ENCODE assay signal across 10 cellular contexts in genomic region chr11:45332486-45332934, GRCh38. TPM values are rescaled to one million over a fixed set of nuclear protein-coding genes. Genes with fewer than 3 reads are reported as not detected.
A peak's percentile ranks its signal among the peaks of the same experiment; 100 is the strongest.
DNase-seq lines count a peak whose midpoint lies in the region; ATAC-seq, FAIRE-seq and TF ChIP-seq lines count a peak whose summit lies in the region.
"Had no signal": no experiment of that assay in that cellular context is flagged by ENCODE, and none has a peak within 500 bp of the region (broad histone marks: within the 10 kb centered on the region; RNA-seq: fewer than 3 reads in every experiment).

No MANE protein-coding gene starts in this region.

- FAIRE-seq in endothelial cell of umbilical vein (lab: Jason Lieb, UNC), result peak; percentile 84

- peak overlapping the region; percentile 9 for H3K4me2 ChIP-seq in endothelial cell of umbilical vein (ENCODE audit: insufficient read depth, low read length)

- WGBS in urinary bladder, result 13% methylated on average over 9 of the region's 9 CpGs

- peak in 4 of 5 experiments; percentile 13 to 22 (median 18) for DNase-seq in T-helper 2 cell
- DNase-seq in T-helper 2 cell treated with Interferon-gamma antibody and Interleukin-4, amounts not matched to agents 5 μg/mL and 100 μg/mL, for 36 hours (ENCODE audit: low spot score), result no peak
- DNase-seq in NCI-H1092 (lab: John Stamatoyannopoulos, UW), result peak; percentile 42
- DNase-seq in activated B cell treated with CpG ODN at 0.5 μM for 24 hours, result no peak
- DNase-seq in endothelial cell of umbilical vein (ENCODE audit: low read depth, low spot score), result no peak
- peak; percentile 23 for DNase-seq in naive B cell
- DNase-seq: activated naive CD8-positive, alpha-beta T cell treated with anti-CD3 and anti-CD28 coated beads, Interleukin-2, amount 10 ng/mL, durations not matched to agents 7 days and 5 days had no signal

- no TSS peak for BruUV-seq in endothelial cell of umbilical vein (replicated peaks; lab: Mats Ljungman, UMichigan)

- CTCF ChIA-PET in activated B cell treated with CpG ODN at 0.5 μM for 24 hours (lab: Charles Lee) (interaction anchor here (0.7 to 9.5 kb wide), 6 partner anchors 39 to 229 kb away, joined by 3 to 153 read pairs (median 10); no protein-coding TSS in a partner anchor), endothelial cell of umbilical vein (lab: Charles Lee) (interaction anchor here (0.5 to 5.3 kb wide), 8 partner anchors 17 to 439 kb away, joined by 4 to 62 read pairs (median 10); no protein-coding TSS in a partner anchor)

- no peaks in the 10 kb centered on the region for H3K36me3 Mint-ChIP-seq in T-helper 2 cell treated with Interferon-gamma antibody and Interleukin-4, amounts not matched to agents 5 μg/mL and 100 μg/mL, for 36 hours (ENCODE audit: low read depth)
- H3K36me3 Mint-ChIP-seq in activated B cell treated with CpG ODN at 0.5 μM for 24 hours (ENCODE audit: low read depth), result no peaks in the 10 kb centered on the region
- H3K36me3 Mint-ChIP-seq in naive B cell, result no peaks in the 10 kb centered on the region
- H3K36me3 Mint-ChIP-seq: activated naive CD8-positive, alpha-beta T cell treated with anti-CD3 and anti-CD28 coated beads, Interleukin-2, amount 10 ng/mL, durations not matched to agents 7 days and 5 days had no signal

- no peaks in the 10 kb centered on the region for H3K9me3 ChIP-seq in endothelial cell of umbilical vein (replicated peaks; ENCODE audit: control insufficient read depth, insufficient read depth, low read length)

- TF ChIP-seq POLR2A in endothelial cell of umbilical vein (IDR thresholded peaks at IDR 0.05; ENCODE audit: low read depth, low read length), result no peak

- H3K4me3 ChIP-seq in endothelial cell of umbilical vein (replicated peaks in 1 of 3; ENCODE audit: insufficient read depth in 1 of 3, low read depth in 1 of 3, low read length in 3 of 3), result no peak overlapping the region
- H3K4me3 ChIP-seq in urinary bladder (ENCODE audit: low read depth, low read length), result no peak overlapping the region

- no peak overlapping the region for H3K4me3 Mint-ChIP-seq in T-helper 2 cell treated with Interferon-gamma antibody and Interleukin-4, amounts not matched to agents 5 μg/mL and 100 μg/mL, for 36 hours
- H3K4me3 Mint-ChIP-seq in activated B cell treated with CpG ODN at 0.5 μM for 24 hours (no peak overlapping the region), naive B cell (no peak overlapping the region)
- H3K4me3 Mint-ChIP-seq: activated naive CD8-positive, alpha-beta T cell treated with anti-CD3 and anti-CD28 coated beads, Interleukin-2, amount 10 ng/mL, durations not matched to agents 7 days and 5 days; stimulated activated naive CD8-positive, alpha-beta T cell treated with anti-CD3 and anti-CD28 coated beads, Interleukin-15, amount 100 ng/mL, for 72 hours had no signal

- no peak overlapping the region for H3K27ac ChIP-seq in endothelial cell of umbilical vein (ENCODE audit: insufficient read depth, low read depth, low read length)
- H3K27ac ChIP-seq in urinary bladder (ENCODE audit: low read depth), result peak overlapping the region; percentile 24

- peaks cover under 1 to 1% of the 10 kb centered on the region in 2 experiments for H3K27me3 ChIP-seq in endothelial cell of umbilical vein (ENCODE audit: control insufficient read depth in 2 of 2, insufficient read depth in 2 of 2, low read length in 2 of 2)

- H4K20me1 ChIP-seq in endothelial cell of umbilical vein (replicated peaks; ENCODE audit: control insufficient read depth, extremely low read depth, insufficient read depth, low read length), result no peaks in the 10 kb centered on the region

- intact Hi-C loops in activated B cell treated with CpG ODN at 0.5 μM for 24 hours (cut with micrococcal nuclease), result loop anchor here (1.0 to 2.0 kb wide), 4 partner anchors 39 to 406 kb away; no protein-coding TSS in a partner anchor
- intact Hi-C loops in endothelial cell of umbilical vein (cut with micrococcal nuclease), result loop anchor here (1.0 kb wide), 5 partner anchors 39 to 396 kb away; no protein-coding TSS in a partner anchor

- H3K4me1 Mint-ChIP-seq in T-helper 2 cell treated with Interferon-gamma antibody and Interleukin-4, amounts not matched to agents 5 μg/mL and 100 μg/mL, for 36 hours (ENCODE audit: low read depth), result no peaks in the 10 kb centered on the region
- H3K4me1 Mint-ChIP-seq in activated B cell treated with CpG ODN at 0.5 μM for 24 hours (peaks cover 2% of the 10 kb centered on the region), naive B cell (peaks cover 0 to 3% (median 2%) of the 10 kb centered on the region in 3 donors)
- H3K4me1 Mint-ChIP-seq: activated naive CD8-positive, alpha-beta T cell treated with anti-CD3 and anti-CD28 coated beads, Interleukin-2, amount 10 ng/mL, durations not matched to agents 7 days and 5 days; stimulated activated naive CD8-positive, alpha-beta T cell treated with anti-CD3 and anti-CD28 coated beads, Interleukin-15, amount 100 ng/mL, for 72 hours had no signal

- TF ChIP-seq CTCF in activated B cell treated with CpG ODN at 0.5 μM for 24 hours (IDR thresholded peaks at IDR 0.05), result no peak
- peak; percentile 25 to 64 for TF ChIP-seq CTCF in endothelial cell of umbilical vein (IDR thresholded peaks at IDR 0.05; ENCODE audit: extremely low read depth in 1 of 2, insufficient read depth in 1 of 2, low read depth in 1 of 2, low read length in 2 of 2)

- peaks cover 10% of the 10 kb centered on the region for H3K4me1 ChIP-seq in endothelial cell of umbilical vein (ENCODE audit: control insufficient read depth, extremely low read depth, insufficient read depth, low read length)
- H3K4me1 ChIP-seq in urinary bladder (ENCODE audit: insufficient read depth), result no peaks in the 10 kb centered on the region

- dilution Hi-C loops in endothelial cell of umbilical vein (cut with MboI; ENCODE audit: extremely low pct_ligation_motif_present, low sequenced_read_pairs), result loop anchor here (5.0 kb wide), 1 partner anchor 220 kb away; no protein-coding TSS in a partner anchor

- no peaks in the 10 kb centered on the region for H3K79me2 ChIP-seq in endothelial cell of umbilical vein (ENCODE audit: control insufficient read depth, insufficient read depth, low read length)

- no peaks in the 10 kb centered on the region for H3K9me1 ChIP-seq in endothelial cell of umbilical vein (replicated peaks; ENCODE audit: control insufficient read depth, extremely low read depth, insufficient read depth, low read length)

- H3K36me3 ChIP-seq in endothelial cell of umbilical vein (ENCODE audit: control insufficient read depth in 2 of 2, extremely low read depth in 1 of 2, insufficient read depth in 2 of 2, low read length in 2 of 2), result no peaks in the 10 kb centered on the region
- H3K36me3 ChIP-seq in urinary bladder (ENCODE audit: insufficient read depth), result no peaks in the 10 kb centered on the region

- H3K9ac ChIP-seq in endothelial cell of umbilical vein (replicated peaks; ENCODE audit: extremely low read depth, insufficient read depth, low read length), result no peak overlapping the region

- H3K27ac Mint-ChIP-seq in T-helper 2 cell treated with Interferon-gamma antibody and Interleukin-4, amounts not matched to agents 5 μg/mL and 100 μg/mL, for 36 hours, result no peak overlapping the region
- H3K27ac Mint-ChIP-seq in activated B cell treated with CpG ODN at 0.5 μM for 24 hours (no peak overlapping the region), naive B cell (no peak overlapping the region)
- H3K27ac Mint-ChIP-seq: activated naive CD8-positive, alpha-beta T cell treated with anti-CD3 and anti-CD28 coated beads, Interleukin-2, amount 10 ng/mL, durations not matched to agents 7 days and 5 days; stimulated activated naive CD8-positive, alpha-beta T cell treated with anti-CD3 and anti-CD28 coated beads, Interleukin-15, amount 100 ng/mL, for 72 hours had no signal

- no peaks in the 10 kb centered on the region for H3K9me3 Mint-ChIP-seq in T-helper 2 cell treated with Interferon-gamma antibody and Interleukin-4, amounts not matched to agents 5 μg/mL and 100 μg/mL, for 36 hours
- H3K9me3 Mint-ChIP-seq in activated B cell treated with CpG ODN at 0.5 μM for 24 hours (no peaks in the 10 kb centered on the region), naive B cell (peaks cover 0 to 7% (median 0%) of the 10 kb centered on the region in 7 donors)
- H3K9me3 Mint-ChIP-seq: stimulated activated naive CD8-positive, alpha-beta T cell treated with anti-CD3 and anti-CD28 coated beads, Interleukin-15, amount 100 ng/mL, for 72 hours had no signal

- ATAC-seq in activated B cell treated with CpG ODN at 0.5 μM for 24 hours (ENCODE audit: low read depth), result peak; percentile 81
- peak; percentile 28 to 41 for ATAC-seq in naive B cell (ENCODE audit: low read depth in 2 of 2)
- no peak for ATAC-seq in HG02938 (IDR thresholded peaks at IDR 0.05; ENCODE audit: unreplicated experiment)
- ATAC-seq: stimulated activated naive CD8-positive, alpha-beta T cell treated with anti-CD3 and anti-CD28 coated beads, Interleukin-15, amount 100 ng/mL, for 72 hours had no signal

- peak overlapping the region; percentile 38 for H2AFZ ChIP-seq in endothelial cell of umbilical vein (ENCODE audit: low read depth, low read length)

- POLR2A ChIA-PET in activated B cell treated with CpG ODN at 0.5 μM for 24 hours (lab: Charles Lee), result interaction anchor here (1.7 kb wide), 1 partner anchor 222 kb away, joined by 4 read pairs; no protein-coding TSS in a partner anchor
- POLR2A ChIA-PET in endothelial cell of umbilical vein (lab: Charles Lee), result no interaction called here

- peaks cover 11% of the 10 kb centered on the region for H3K27me3 Mint-ChIP-seq in T-helper 2 cell treated with Interferon-gamma antibody and Interleukin-4, amounts not matched to agents 5 μg/mL and 100 μg/mL, for 36 hours (ENCODE audit: low read depth)
- H3K27me3 Mint-ChIP-seq in activated B cell treated with CpG ODN at 0.5 μM for 24 hours (peaks cover 25% of the 10 kb centered on the region), naive B cell (peaks cover 15 to 45% (median 26%) of the 10 kb centered on the region in 3 donors)
- H3K27me3 Mint-ChIP-seq: activated naive CD8-positive, alpha-beta T cell treated with anti-CD3 and anti-CD28 coated beads, Interleukin-2, amount 10 ng/mL, durations not matched to agents 7 days and 5 days had no signal

TF ChIP-seq in endothelial cell of umbilical vein, 7 proteins besides CTCF, POLR2A, EP300 and RAD21 (continues in another document):
- TF ChIP-seq MYC (IDR thresholded peaks at IDR 0.05; ENCODE audit: low read depth, low read length), result no peak
- TF ChIP-seq GATA2 (IDR thresholded peaks at IDR 0.05; ENCODE audit: insufficient read depth, insufficient read length, low read depth, low read length), result no peak

RNA-seq across cellular contexts. Expression of gene SYT13, which starts 46.4 kb away (rescaled TPM):
- total RNA-seq in activated B cell treated with CpG ODN at 0.5 μM for 24 hours (not detected in 2 replicates), endothelial cell of umbilical vein (not detected in 2 replicates), urinary bladder (0.37 TPM)
- polyA plus RNA-seq in endothelial cell of umbilical vein (not detected in 2 replicates), naive B cell (ENCODE audit: low read depth in 6 of 6) (not detected), urinary bladder (not detected)
- not detected in 2 replicates for polyA plus RNA-seq in endothelial cell of umbilical vein (2011; cell fraction: cytosol; rRNA removed)
- not detected in 2 replicates for polyA plus RNA-seq in endothelial cell of umbilical vein (2011; cell fraction: nucleus; rRNA removed)
- polyA plus RNA-seq in endothelial cell of umbilical vein (2012), result not detected in 2 replicates
- not detected in 2 replicates for polyA minus RNA-seq in endothelial cell of umbilical vein
- polyA minus RNA-seq in endothelial cell of umbilical vein (2011; cell fraction: cytosol; rRNA and poly(A)+ RNA removed), result not detected
- not detected in 2 replicates for polyA minus RNA-seq in endothelial cell of umbilical vein (2011; cell fraction: nucleus; rRNA and poly(A)+ RNA removed)
- total RNA-seq: activated naive CD8-positive, alpha-beta T cell treated with anti-CD3 and anti-CD28 coated beads, Interleukin-2, amount 10 ng/mL, durations not matched to agents 7 days and 5 days had no signal

Comparison
In these comparisons a context has a peak if more than half of its experiments do, and no peak if none do; other contexts are left out.
1. DNase-seq: peak in T-helper 2 cell (4 of 5), NCI-H1092 (single experiment) and naive B cell (single experiment); none in T-helper 2 cell treated with Interferon-gamma antibody and Interleukin-4, amounts not matched to agents 5 μg/mL and 100 μg/mL, for 36 hours (single experiment), activated B cell treated with CpG ODN at 0.5 μM for 24 hours (single experiment) and endothelial cell of umbilical vein (single experiment).